Comparison of ENCODE assay signal across 1 cellular context in genomic region chr9:33906769-33907168, GRCh38.
TF ChIP-seq lines count a peak whose summit lies in the region.

No MANE protein-coding gene starts in this region.

TF ChIP-seq in GM23338, 12 proteins besides CTCF, POLR2A, EP300 and RAD21 (continued from another document):
- TF ChIP-seq ETS1 (IDR thresholded peaks at IDR 0.05) (no peak), STAT1 (IDR thresholded peaks at IDR 0.05; ENCODE audit: unreplicated experiment) (no peak), JUNB (IDR thresholded peaks at IDR 0.05; ENCODE audit: unreplicated experiment) (no peak), ZNF114 (CRISPR knock-in tag; IDR thresholded peaks at IDR 0.05) (no peak), EZH2phosphoT487 (IDR thresholded peaks at IDR 0.05; ENCODE audit: unreplicated experiment) (no peak), NANOG (IDR thresholded peaks at IDR 0.05; ENCODE audit: borderline replicate concordance) (no peak), ZNF331 (CRISPR knock-in tag; IDR thresholded peaks at IDR 0.05; ENCODE audit: low read depth) (no peak), POLR2AphosphoS5 (IDR thresholded peaks at IDR 0.05; ENCODE audit: low read depth) (no peak)
- TF ChIP-seq, protein P1, sequence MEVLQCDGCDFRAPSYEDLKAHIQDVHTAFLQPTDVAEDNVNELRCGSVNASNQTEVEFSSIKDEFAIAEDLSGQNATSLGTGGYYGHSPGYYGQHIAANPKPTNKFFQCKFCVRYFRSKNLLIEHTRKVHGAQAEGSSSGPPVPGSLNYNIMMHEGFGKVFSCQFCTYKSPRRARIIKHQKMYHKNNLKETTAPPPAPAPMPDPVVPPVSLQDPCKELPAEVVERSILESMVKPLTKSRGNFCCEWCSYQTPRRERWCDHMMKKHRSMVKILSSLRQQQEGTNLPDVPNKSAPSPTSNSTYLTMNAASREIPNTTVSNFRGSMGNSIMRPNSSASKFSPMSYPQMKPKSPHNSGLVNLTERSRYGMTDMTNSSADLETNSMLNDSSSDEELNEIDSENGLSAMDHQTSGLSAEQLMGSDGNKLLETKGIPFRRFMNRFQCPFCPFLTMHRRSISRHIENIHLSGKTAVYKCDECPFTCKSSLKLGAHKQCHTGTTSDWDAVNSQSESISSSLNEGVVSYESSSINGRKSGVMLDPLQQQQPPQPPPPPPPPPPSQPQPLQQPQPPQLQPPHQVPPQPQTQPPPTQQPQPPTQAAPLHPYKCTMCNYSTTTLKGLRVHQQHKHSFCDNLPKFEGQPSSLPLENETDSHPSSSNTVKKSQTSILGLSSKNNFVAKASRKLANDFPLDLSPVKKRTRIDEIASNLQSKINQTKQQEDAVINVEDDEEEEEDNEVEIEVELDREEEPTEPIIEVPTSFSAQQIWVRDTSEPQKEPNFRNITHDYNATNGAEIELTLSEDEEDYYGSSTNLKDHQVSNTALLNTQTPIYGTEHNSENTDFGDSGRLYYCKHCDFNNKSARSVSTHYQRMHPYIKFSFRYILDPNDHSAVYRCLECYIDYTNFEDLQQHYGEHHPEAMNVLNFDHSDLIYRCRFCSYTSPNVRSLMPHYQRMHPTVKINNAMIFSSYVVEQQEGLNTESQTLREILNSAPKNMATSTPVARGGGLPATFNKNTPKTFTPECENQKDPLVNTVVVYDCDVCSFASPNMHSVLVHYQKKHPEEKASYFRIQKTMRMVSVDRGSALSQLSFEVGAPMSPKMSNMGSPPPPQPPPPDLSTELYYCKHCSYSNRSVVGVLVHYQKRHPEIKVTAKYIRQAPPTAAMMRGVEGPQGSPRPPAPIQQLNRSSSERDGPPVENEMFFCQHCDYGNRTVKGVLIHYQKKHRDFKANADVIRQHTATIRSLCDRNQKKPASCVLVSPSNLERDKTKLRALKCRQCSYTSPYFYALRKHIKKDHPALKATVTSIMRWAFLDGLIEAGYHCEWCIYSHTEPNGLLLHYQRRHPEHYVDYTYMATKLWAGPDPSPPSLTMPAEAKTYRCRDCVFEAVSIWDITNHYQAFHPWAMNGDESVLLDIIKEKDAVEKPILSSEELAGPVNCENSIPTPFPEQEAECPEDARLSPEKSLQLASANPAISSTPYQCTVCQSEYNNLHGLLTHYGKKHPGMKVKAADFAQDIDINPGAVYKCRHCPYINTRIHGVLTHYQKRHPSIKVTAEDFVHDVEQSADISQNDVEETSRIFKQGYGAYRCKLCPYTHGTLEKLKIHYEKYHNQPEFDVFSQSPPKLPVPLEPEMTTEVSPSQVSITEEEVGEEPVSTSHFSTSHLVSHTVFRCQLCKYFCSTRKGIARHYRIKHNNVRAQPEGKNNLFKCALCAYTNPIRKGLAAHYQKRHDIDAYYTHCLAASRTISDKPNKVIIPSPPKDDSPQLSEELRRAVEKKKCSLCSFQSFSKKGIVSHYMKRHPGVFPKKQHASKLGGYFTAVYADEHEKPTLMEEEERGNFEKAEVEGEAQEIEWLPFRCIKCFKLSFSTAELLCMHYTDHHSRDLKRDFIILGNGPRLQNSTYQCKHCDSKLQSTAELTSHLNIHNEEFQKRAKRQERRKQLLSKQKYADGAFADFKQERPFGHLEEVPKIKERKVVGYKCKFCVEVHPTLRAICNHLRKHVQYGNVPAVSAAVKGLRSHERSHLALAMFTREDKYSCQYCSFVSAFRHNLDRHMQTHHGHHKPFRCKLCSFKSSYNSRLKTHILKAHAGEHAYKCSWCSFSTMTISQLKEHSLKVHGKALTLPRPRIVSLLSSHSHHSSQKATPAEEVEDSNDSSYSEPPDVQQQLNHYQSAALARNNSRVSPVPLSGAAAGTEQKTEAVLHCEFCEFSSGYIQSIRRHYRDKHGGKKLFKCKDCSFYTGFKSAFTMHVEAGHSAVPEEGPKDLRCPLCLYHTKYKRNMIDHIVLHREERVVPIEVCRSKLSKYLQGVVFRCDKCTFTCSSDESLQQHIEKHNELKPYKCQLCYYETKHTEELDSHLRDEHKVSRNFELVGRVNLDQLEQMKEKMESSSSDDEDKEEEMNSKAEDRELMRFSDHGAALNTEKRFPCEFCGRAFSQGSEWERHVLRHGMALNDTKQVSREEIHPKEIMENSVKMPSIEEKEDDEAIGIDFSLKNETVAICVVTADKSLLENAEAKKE (CRISPR knock-in tag; IDR thresholded peaks at IDR 0.05) = no peak
